29 cellular contexts compared by ENCODE assay signal in the genomic region with DNA sequence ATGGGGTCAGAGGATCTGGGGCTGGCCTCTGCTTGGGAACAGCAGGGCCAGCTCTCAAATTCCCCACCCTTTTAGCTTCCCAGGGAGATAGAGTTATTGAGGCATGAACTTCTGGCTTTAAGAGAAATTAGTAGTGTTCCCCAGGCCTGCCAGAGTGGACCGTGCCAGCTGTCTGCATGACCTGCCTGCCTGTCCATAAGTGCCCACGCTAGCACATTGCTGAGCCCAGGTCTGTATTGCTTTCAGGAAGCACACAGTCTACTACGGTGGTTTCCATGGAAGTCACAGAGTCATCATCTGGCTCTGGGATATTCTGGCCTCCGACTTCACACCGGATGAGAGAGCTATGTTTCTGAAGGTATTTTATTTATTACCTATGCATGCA. TPM values are rescaled to one million over a fixed set of nuclear protein-coding genes. Genes with fewer than 3 reads are reported as not detected.
DNase-seq lines count a peak whose midpoint lies in the region; ATAC-seq, FAIRE-seq and TF ChIP-seq lines count a peak whose summit lies in the region.
"Had no signal": no experiment of that assay in that cellular context is flagged by ENCODE, and none has a peak within 500 bp of the region (broad histone marks: within the 10 kb centered on the region; RNA-seq: fewer than 3 reads in every experiment).

No MANE protein-coding gene starts in this region.

- peak overlapping the region in 4 of 5 experiments; percentile 26 to 85 (median 58) for H3K27ac Mint-ChIP-seq in brain
- H3K27ac Mint-ChIP-seq: activated CD8-positive, alpha-beta T cell treated with anti-CD3 and anti-CD28 coated beads for 36 hours; activated naive CD8-positive, alpha-beta T cell treated with anti-CD3 and anti-CD28 coated beads, Interleukin-2, amount 50 U/mL, for 24 hours; progenitor cell of endocrine pancreas had no signal

- H3K27me3 ChIP-seq in HUES64 (ENCODE audit: insufficient read depth, low read length) (no peaks in the 10 kb centered on the region), layer of hippocampus (ENCODE audit: control insufficient read depth, insufficient read depth, low read length) (no peaks in the 10 kb centered on the region), pancreas (no peaks in the 10 kb centered on the region)
- H3K27me3 ChIP-seq: BLaER1, brain microvascular endothelial cell, colonic mucosa, esophagus muscularis mucosa had no signal

- peaks cover 16% of the 10 kb centered on the region for H3K36me3 ChIP-seq in HUES64 (ENCODE audit: insufficient read depth, low read length)
- peaks cover 0 to 26% (median 7%) of the 10 kb centered on the region in 3 donors for H3K36me3 ChIP-seq in pancreas
- H3K36me3 ChIP-seq: colonic mucosa had no signal

- no peak overlapping the region for H3K4me3 Mint-ChIP-seq in brain
- H3K4me3 Mint-ChIP-seq: activated CD8-positive, alpha-beta T cell treated with anti-CD3 and anti-CD28 coated beads for 36 hours; activated naive CD8-positive, alpha-beta T cell treated with anti-CD3 and anti-CD28 coated beads, Interleukin-2, amount 50 U/mL, for 24 hours had no signal

- FAIRE-seq in pancreas (lab: Jason Lieb, UNC), result no peak
- FAIRE-seq: G401.6, kidney had no signal

- H3K36me3 Mint-ChIP-seq in brain, result peaks cover 51% of the 10 kb centered on the region

- intact Hi-C loops in pancreas (cut with DNase I), result no loop called here

- H3K4me1 ChIP-seq in HUES64 (ENCODE audit: insufficient read depth, low read length) (peaks cover 17% of the 10 kb centered on the region; the same call in 1 of the 2 replicates), pancreas (no peaks in the 10 kb centered on the region)
- H3K4me1 ChIP-seq: BLaER1, colonic mucosa, esophagus muscularis mucosa had no signal

- peak overlapping the region; percentile 12; the same call in 1 of the 2 replicates for H3K9ac ChIP-seq in HUES64 (ENCODE audit: low read depth, low read length)
- H3K9ac ChIP-seq: BLaER1 had no signal

- WGBS in HUES64, result 85% methylated on average over 4 of the region's 5 CpGs
- 81 to 86% methylated on average over 5 of the region's 5 CpGs for WGBS in pancreas, 2 donors

- no peaks in the 10 kb centered on the region for H3K9me3 ChIP-seq in HUES64 (ENCODE audit: insufficient read depth, low read depth, low read length)
- H3K9me3 ChIP-seq in pancreas, result no peaks in the 10 kb centered on the region
- H3K9me3 ChIP-seq: BLaER1, colonic mucosa, esophagus muscularis mucosa, thoracic aorta had no signal

- H3K4me1 Mint-ChIP-seq in brain, result peaks cover 19% of the 10 kb centered on the region
- H3K4me1 Mint-ChIP-seq: activated naive CD8-positive, alpha-beta T cell treated with anti-CD3 and anti-CD28 coated beads, Interleukin-2, amount 50 U/mL, for 24 hours had no signal

- peak overlapping the region; percentile 40; the same call in 1 of the 2 replicates for H3K27ac ChIP-seq in HUES64 (ENCODE audit: low read depth, low read length)
- H3K27ac ChIP-seq in layer of hippocampus (ENCODE audit: low read depth, low read length), result peak overlapping the region; percentile 79
- H3K27ac ChIP-seq in pancreas, result no peak overlapping the region
- H3K27ac ChIP-seq: BLaER1, brain microvascular endothelial cell, colonic mucosa, esophagus muscularis mucosa, thoracic aorta had no signal

- ATAC-seq in pancreas (peak in 3 of 4 donors; percentile 46 to 83 (median 82)), HG02852 (IDR thresholded peaks at IDR 0.05; ENCODE audit: unreplicated experiment) (no peak)
- ATAC-seq: activated CD8-positive, alpha-beta T cell treated with anti-CD3 and anti-CD28 coated beads for 36 hours; activated naive CD8-positive, alpha-beta T cell treated with anti-CD3 and anti-CD28 coated beads, Interleukin-2, amount 50 U/mL, for 24 hours had no signal

- no peak overlapping the region for H3K4me3 ChIP-seq in HUES64 (ENCODE audit: low read length)
- H3K4me3 ChIP-seq in pancreas, result no peak overlapping the region
- H3K4me3 ChIP-seq: BLaER1, colonic mucosa, esophagus muscularis mucosa, thoracic aorta had no signal

- H3K9me3 Mint-ChIP-seq in brain, result no peaks in the 10 kb centered on the region
- H3K9me3 Mint-ChIP-seq: activated CD8-positive, alpha-beta T cell treated with anti-CD3 and anti-CD28 coated beads for 36 hours; activated naive CD8-positive, alpha-beta T cell treated with anti-CD3 and anti-CD28 coated beads, Interleukin-2, amount 50 U/mL, for 24 hours had no signal

- DNase-seq in pancreas (no peak), RKO (ENCODE audit: low spot score) (no peak), kidney tubule cell (ENCODE audit: low spot score) (no peak)
- no peak for DNase-seq in activated effector memory CD4-positive, alpha-beta T cell treated with Interleukin-2 at 50 U/mL for 16 hours
- DNase-seq: activated CD4-positive, CD25-positive, alpha-beta regulatory T cell treated with anti-CD3 and anti-CD28 coated beads, Interleukin-2, amount 50 U/mL, for 72 hours; activated CD8-positive, alpha-beta T cell treated with anti-CD3 and anti-CD28 coated beads for 36 hours; activated gamma-delta T cell; activated naive CD8-positive, alpha-beta T cell treated with anti-CD3 and anti-CD28 coated beads, Interleukin-2, amount 50 U/mL, for 24 hours; activated T-cell treated with anti-CD3 and anti-CD28 coated beads for 4 hours; brain microvascular endothelial cell; colonic mucosa; DMS53; foreskin melanocyte; GOT3; Karpas-422; kidney; NCI-H1436 treated with DMSO at 0.1 percent for 48 hours; NCI-H2107; stimulated activated CD4-positive, alpha-beta T cell treated with anti-CD3 and anti-CD28 coated beads, Interleukin-1b, Interleukin-23, amount 100 ng/mL, for 48 hours; T-helper 1 cell had no signal

- no peaks in the 10 kb centered on the region for H3K27me3 Mint-ChIP-seq in brain
- H3K27me3 Mint-ChIP-seq: activated CD8-positive, alpha-beta T cell treated with anti-CD3 and anti-CD28 coated beads for 36 hours; activated naive CD8-positive, alpha-beta T cell treated with anti-CD3 and anti-CD28 coated beads, Interleukin-2, amount 50 U/mL, for 24 hours; progenitor cell of endocrine pancreas had no signal

- TF ChIP-seq CTCF in brain (conservative IDR thresholded peaks at IDR 0.05) (no peak), pancreas (IDR thresholded peaks at IDR 0.05) (no peak)

RNA-seq across cellular contexts. Expression of a gene that starts 43.0 kb away (rescaled TPM):
- 32.9 TPM for polyA plus RNA-seq in HUES64 (2013, experiment 1 of 2)
- polyA plus RNA-seq in HUES64 (2013, experiment 2 of 2), result 40.5 TPM
- polyA plus RNA-seq in brain (ENCODE audit: insufficient read depth, low read depth, low replicate concordance) (62.8 TPM), pancreas (10 to 100 TPM; 33.2 to 40.6 TPM)
- 10 to 100 TPM; 15.6 to 26.1 (median 17.6) TPM for total RNA-seq in pancreas

RNA-seq across cellular contexts. Expression of a gene that starts 43.3 kb away (rescaled TPM):
- polyA plus RNA-seq in HUES64 (2013, experiment 1 of 2), result 20.9 TPM
- 23.3 TPM for polyA plus RNA-seq in HUES64 (2013, experiment 2 of 2)
- polyA plus RNA-seq in brain (ENCODE audit: insufficient read depth, low read depth, low replicate concordance) (33.4 TPM), pancreas (10 to 100 TPM; 13.3 to 15.9 TPM)
- 1 to 10 TPM; 5.8 to 8.6 (median 7.3) TPM for total RNA-seq in pancreas

RNA-seq across cellular contexts. Expression of a gene that starts 52.9 kb away (rescaled TPM):
- polyA plus RNA-seq in HUES64 (2013, experiment 1 of 2), result 14.0 TPM
- 16.2 TPM for polyA plus RNA-seq in HUES64 (2013, experiment 2 of 2)
- polyA plus RNA-seq in brain (ENCODE audit: insufficient read depth, low read depth, low replicate concordance) (21.9 TPM), pancreas (10 to 100 TPM in 1 of 2 donors, 1 to 10 TPM in 1; 9.8 to 12.6 TPM)
- 10 to 100 TPM; 10.9 to 25.6 (median 15.1) TPM for total RNA-seq in pancreas

RNA-seq across cellular contexts. Expression of a gene that starts 53.2 kb away (rescaled TPM):
- polyA plus RNA-seq in HUES64 (2013, experiment 1 of 2), result 44.7 TPM
- 36.3 TPM for polyA plus RNA-seq in HUES64 (2013, experiment 2 of 2)
- 26.4 TPM for polyA plus RNA-seq in brain (ENCODE audit: insufficient read depth, low read depth, low replicate concordance)
- total RNA-seq in pancreas, result 10 to 100 TPM in 4 of 6 donors, 1 to 10 TPM in 2; 6.7 to 16.7 (median 10.7) TPM
- polyA plus RNA-seq in pancreas, result 10 to 100 TPM in 1 of 2 donors, 1 to 10 TPM in 1; 9.6 to 12.5 TPM

Comparison
In these comparisons a context has a peak if more than half of its experiments do, and no peak if none do; other contexts are left out.
1. H3K27ac ChIP-seq: peak in HUES64 (single experiment) and layer of hippocampus (single experiment); none in pancreas (0 of 4).